ENCODE assay signal across 24 cellular contexts in genomic region chr3:188218571-188218970, GRCh38.
A peak's percentile ranks its signal among the peaks of the same experiment; 100 is the strongest.
DNase-seq lines count a peak whose midpoint lies in the region; ATAC-seq and TF ChIP-seq lines count a peak whose summit lies in the region.
"Had no signal": no experiment of that assay in that cellular context is flagged by ENCODE, and none has a peak within 500 bp of the region (broad histone marks: within the 10 kb centered on the region; RNA-seq: fewer than 3 reads in every experiment).

No MANE protein-coding gene starts in this region.

- WGBS in gastroesophageal sphincter (ENCODE audit: low coverage in 1 of 2), 2 donors, result 37 to 56% methylated on average over 1 of the region's 1 CpG
- 84% methylated on average over 1 of the region's 1 CpG for WGBS in suprapubic skin

- H3K36me3 ChIP-seq in HAP-1 (replicated peaks) (no peaks in the 10 kb centered on the region), gastroesophageal sphincter (peaks cover 0 to 9% of the 10 kb centered on the region in 2 donors), suprapubic skin (no peaks in the 10 kb centered on the region)
- H3K36me3 ChIP-seq: pancreas had no signal

- ATAC-seq in gastroesophageal sphincter (no peak), GM21526 (IDR thresholded peaks at IDR 0.05; ENCODE audit: low FRiP score, unreplicated experiment) (no peak)
- ATAC-seq: naive thymus-derived CD8-positive, alpha-beta T cell; PC-3 had no signal

- H3K4me1 ChIP-seq in HAP-1, result peaks cover 8% of the 10 kb centered on the region
- H3K4me1 ChIP-seq in gastroesophageal sphincter, result peaks cover 17 to 72% (median 29%) of the 10 kb centered on the region in 3 donors
- H3K4me1 ChIP-seq in suprapubic skin, result peaks cover 34% of the 10 kb centered on the region

- H3K27ac ChIP-seq in gastroesophageal sphincter (peak overlapping the region; percentile 87 to 100 (median 94)), suprapubic skin (peak overlapping the region; percentile 89)
- H3K27ac ChIP-seq: GM23248 had no signal

- TF ChIP-seq POLR2A in gastroesophageal sphincter (IDR thresholded peaks at IDR 0.05), result no peak
- no peak for TF ChIP-seq POLR2A in suprapubic skin (IDR thresholded peaks at IDR 0.05)

- TF ChIP-seq EP300 in gastroesophageal sphincter (IDR thresholded peaks at IDR 0.05) (no peak), suprapubic skin (IDR thresholded peaks at IDR 0.05) (no peak)

- in situ Hi-C loops in HAP-1 (cut with MboI; ENCODE audit: low sequenced_read_pairs), result no loop called here

- no peak for TF ChIP-seq CTCF in gastroesophageal sphincter (IDR thresholded peaks at IDR 0.05)
- no peak for TF ChIP-seq CTCF in suprapubic skin (IDR thresholded peaks at IDR 0.05)

- peaks cover 3% of the 10 kb centered on the region; the same call in 1 of the 2 replicates for H3K27me3 ChIP-seq in HAP-1 (ENCODE audit: low read depth)
- H3K27me3 ChIP-seq in gastroesophageal sphincter, result no peaks in the 10 kb centered on the region
- H3K27me3 ChIP-seq in suprapubic skin, result no peaks in the 10 kb centered on the region
- H3K27me3 ChIP-seq: pancreas had no signal

- DNase-seq in HAP-1 (ENCODE audit: low spot score in 2 of 2) (peak; percentile 14 to 83), NCI-H2227 treated with DMSO at 0.1 percent for 48 hours (lab: John Stamatoyannopoulos, UW) (peak; percentile 71), suprapubic skin (ENCODE audit: low spot score in 2 of 2) (no peak), HK-2 (ENCODE audit: unreplicated experiment) (no peak), NCI-H2107 (lab: John Stamatoyannopoulos, UW) (no peak)
- DNase-seq: activated CD4-positive, alpha-beta T cell treated with anti-CD3 and anti-CD28 coated beads, Interleukin-2, amount 50 U/mL, for 48 hours; activated naive CD4-positive, alpha-beta T cell; anterior cingulate cortex; CD8-positive, alpha-beta memory T cell; DMS79 treated with DMSO at 0.1 percent for 48 hours; endodermal cell; GM23248; hypothalamus; islet precursor cell; KBM-7; MV-4-11; naive thymus-derived CD8-positive, alpha-beta T cell; NCI-H82; pancreas; PC-3; stimulated activated CD4-positive, alpha-beta T cell treated with anti-CD3 and anti-CD28 coated beads, Interleukin-2, amount 100 ng/mL, for 24 hours; T-helper 2 cell had no signal

- H3K4me3 ChIP-seq in HAP-1 (no peak overlapping the region), gastroesophageal sphincter (peak overlapping the region; percentile 17 to 51), suprapubic skin (no peak overlapping the region)
- H3K4me3 ChIP-seq: GM23248, pancreas had no signal

- H3K9me3 ChIP-seq in HAP-1 (no peaks in the 10 kb centered on the region), gastroesophageal sphincter (no peaks in the 10 kb centered on the region), suprapubic skin (no peaks in the 10 kb centered on the region)
- H3K9me3 ChIP-seq: pancreas had no signal

Comparison
In these comparisons a context has a peak if more than half of its experiments do, and no peak if none do; other contexts are left out.
1. DNase-seq: peak in HAP-1 (2 of 2) and NCI-H2227 treated with DMSO at 0.1 percent for 48 hours (single experiment); none in suprapubic skin (0 of 2), HK-2 (single experiment) and NCI-H2107 (single experiment).
2. H3K4me3 ChIP-seq: peak in gastroesophageal sphincter (2 of 2); none in HAP-1 (single experiment) and suprapubic skin (single experiment).